8 cellular contexts compared by ENCODE assay signal in the genomic region with DNA sequence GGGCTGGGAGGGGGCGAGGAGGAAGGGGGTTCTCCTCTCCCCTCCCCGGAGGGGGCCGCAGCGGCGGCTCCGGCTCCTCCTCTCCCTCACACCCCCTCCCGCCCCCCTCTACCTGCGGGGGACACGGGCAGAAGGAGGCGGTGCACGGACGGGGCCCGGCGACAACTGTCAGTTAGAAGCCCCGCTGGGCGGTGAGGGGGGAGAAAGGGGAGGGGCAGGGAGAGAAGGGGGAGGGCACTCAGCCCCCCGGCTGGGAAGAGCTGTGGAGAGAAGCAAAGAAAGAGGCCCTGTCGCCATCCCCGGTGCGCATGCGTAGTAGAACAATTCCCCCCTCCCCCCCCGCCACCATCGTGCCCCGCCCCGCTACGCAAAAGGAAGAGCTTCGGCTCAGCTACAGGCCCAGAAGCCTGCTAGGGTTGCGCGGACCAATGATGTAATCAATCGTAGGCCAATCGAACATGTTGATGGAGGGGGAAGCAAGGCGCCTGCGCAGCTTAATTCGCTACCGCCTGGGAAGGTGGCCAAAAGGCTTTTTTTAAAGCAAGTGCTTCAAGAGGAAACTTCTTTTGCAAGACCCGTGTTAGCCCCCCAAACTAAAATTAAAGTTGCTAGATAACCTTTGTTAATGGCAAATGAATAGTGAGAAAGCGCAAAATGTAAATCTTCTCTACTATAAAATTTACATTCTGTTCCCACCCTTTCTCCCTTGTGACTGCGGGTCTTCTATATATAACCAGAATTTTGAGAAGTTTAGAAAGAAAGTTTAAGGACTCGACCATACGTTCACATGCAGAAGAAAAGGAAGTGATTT. TPM values are rescaled to one million over a fixed set of nuclear protein-coding genes. Genes with fewer than 3 reads are reported as not detected.
A peak's percentile ranks its signal among the peaks of the same experiment; 100 is the strongest.
DNase-seq lines count a peak whose midpoint lies in the region; ATAC-seq and TF ChIP-seq lines count a peak whose summit lies in the region.

No MANE protein-coding gene starts in this region.

- no peaks in the 10 kb centered on the region for H3K27me3 ChIP-seq in OCI-LY3 (ENCODE audit: low read depth, low read length)

- intact Hi-C loops in mucosa of descending colon (cut with DNase I, micrococcal nuclease) = no loop called here

- H3K79me2 ChIP-seq in OCI-LY3 (ENCODE audit: low read length) = peaks cover 77% of the 10 kb centered on the region

- H3K4me1 ChIP-seq in OCI-LY3 (ENCODE audit: low read length) (peaks cover 20% of the 10 kb centered on the region), mucosa of descending colon (ENCODE audit: low read depth) (peaks cover 18% of the 10 kb centered on the region)

- H3K9me3 ChIP-seq in OCI-LY3 (ENCODE audit: insufficient read depth, low read length) (no peaks in the 10 kb centered on the region), mucosa of descending colon (no peaks in the 10 kb centered on the region)

- peaks cover 16% of the 10 kb centered on the region for H4K20me1 ChIP-seq in OCI-LY3 (ENCODE audit: insufficient read depth, low read length)

- H3K27ac ChIP-seq in OCI-LY3 (ENCODE audit: low read length) (peak overlapping the region; percentile 72), epithelial cell of prostate (peak overlapping the region; percentile 89)

- peak overlapping the region; percentile 89 for H3K4me3 ChIP-seq in OCI-LY3 (ENCODE audit: low read length)
- peak overlapping the region; percentile 80 for H3K4me3 ChIP-seq in mucosa of descending colon

- no peak for TF ChIP-seq CTCF in OCI-LY3 (IDR thresholded peaks at IDR 0.05; ENCODE audit: low read depth, low read length)
- TF ChIP-seq CTCF in mucosa of descending colon (IDR thresholded peaks at IDR 0.05) = no peak

- DNase-seq in DMS 273 treated with DMSO at 0.1 percent for 48 hours (lab: John Stamatoyannopoulos, UW) (peak; percentile 93), HuH-7.5 (ENCODE audit: low spot score) (peak; percentile 53), activated T-cell treated with anti-CD3 and anti-CD28 coated beads for 48 hours (ENCODE audit: low read depth) (peak; percentile 84), epithelial cell of prostate (ENCODE audit: low read depth, low spot score) (peak; percentile 92), mucosa of descending colon (peak; percentile 92 to 96 (median 95))
- peak; percentile 84 to 92 for DNase-seq in stimulated activated CD8-positive, alpha-beta memory T cell treated with anti-CD3 and anti-CD28 coated beads, Interleukin-4, amount 100 ng/mL, for 1 hour (ENCODE audit: low read depth in 2 of 2, low spot score in 1 of 2)

- peak overlapping the region; percentile 56 for H2AFZ ChIP-seq in OCI-LY3 (ENCODE audit: low read depth, low read length)

- ATAC-seq in GM21528 (IDR thresholded peaks at IDR 0.05; ENCODE audit: low FRiP score, unreplicated experiment) (peak; percentile 72), mucosa of descending colon (peak; percentile 88)

- H3K9ac ChIP-seq in OCI-LY3 (ENCODE audit: low read length) = peak overlapping the region; percentile 76

- H3K4me2 ChIP-seq in OCI-LY3 (ENCODE audit: low read length) = peak overlapping the region; percentile 91

- peaks cover 9% of the 10 kb centered on the region for H3K36me3 ChIP-seq in OCI-LY3 (replicated peaks; ENCODE audit: low read depth, low read length)
- no peaks in the 10 kb centered on the region for H3K36me3 ChIP-seq in mucosa of descending colon (ENCODE audit: low read depth)

RNA-seq across cellular contexts. Expression of a gene that starts 7.0 kb away (rescaled TPM):
- total RNA-seq in mucosa of descending colon = 10 to 100 TPM in 1 of 3 donors, 1 to 10 TPM in 2; 7.9 to 13.1 (median 9.8) TPM

Comparison
In these comparisons a context has a peak if more than half of its experiments do, and no peak if none do; other contexts are left out.
1. Peak in every context shown above with its lines: DNase-seq, ATAC-seq, H3K4me3 ChIP-seq and H3K27ac ChIP-seq.